ENCODE assay signal across 16 cellular contexts in genomic region chr4:25223770-25224375, GRCh38. TPM values are rescaled to one million over a fixed set of nuclear protein-coding genes. Genes with fewer than 3 reads are reported as not detected.
DNase-seq lines count a peak whose midpoint lies in the region; ATAC-seq, FAIRE-seq and TF ChIP-seq lines count a peak whose summit lies in the region.
"Had no signal": no experiment of that assay in that cellular context is flagged by ENCODE, and none has a peak within 500 bp of the region (broad histone marks: within the 10 kb centered on the region; RNA-seq: fewer than 3 reads in every experiment).

No MANE protein-coding gene starts in this region.

- CTCF ChIA-PET in HEK293 (lab: Yijun Ruan, JAX), result no interaction called here
- CTCF ChIA-PET in activated CD8-positive, alpha-beta T cell treated with anti-CD3 and anti-CD28 coated beads for 36 hours (lab: Charles Lee), result no interaction called here

- H3K27me3 Mint-ChIP-seq in activated CD8-positive, alpha-beta T cell treated with anti-CD3 and anti-CD28 coated beads for 36 hours, result no peaks in the 10 kb centered on the region
- H3K27me3 Mint-ChIP-seq: activated naive CD8-positive, alpha-beta T cell treated with anti-CD3 and anti-CD28 coated beads, Interleukin-2, amount 10 ng/mL, durations not matched to agents 7 days and 5 days; IgD-negative memory B cell; stimulated activated naive B cell treated with anti-CD40 and anti-IgM and Interleukin-4, amounts not matched to agents 10 μg/mL and 1 μg/mL and 100 μg/mL, for 72 hours had no signal

- no peak overlapping the region for H3K27ac Mint-ChIP-seq in activated CD8-positive, alpha-beta T cell treated with anti-CD3 and anti-CD28 coated beads for 36 hours
- H3K27ac Mint-ChIP-seq: activated naive CD8-positive, alpha-beta T cell treated with anti-CD3 and anti-CD28 coated beads, Interleukin-2, amount 10 ng/mL, durations not matched to agents 7 days and 5 days; stimulated activated naive B cell treated with anti-CD40 and anti-IgM and Interleukin-4, amounts not matched to agents 10 μg/mL and 1 μg/mL and 100 μg/mL, for 72 hours had no signal

- DNase-seq in DMS 273 (lab: John Stamatoyannopoulos, UW; ENCODE audit: unreplicated experiment) (peak; percentile 48), DMS 273 treated with DMSO at 0.1 percent for 48 hours (lab: John Stamatoyannopoulos, UW) (no peak), iPS DF 6.9 (ENCODE audit: low read depth, low spot score) (peak; percentile 64), RCC 7860 (ENCODE audit: low spot score) (no peak), G401 (ENCODE audit: low spot score) (no peak)
- DNase-seq in activated CD8-positive, alpha-beta T cell treated with anti-CD3 and anti-CD28 coated beads for 36 hours, result peak; percentile 17
- DNase-seq: activated naive CD8-positive, alpha-beta T cell treated with anti-CD3 and anti-CD28 coated beads, Interleukin-2, amount 10 ng/mL, durations not matched to agents 7 days and 5 days; GDM1; spleen; stimulated activated naive B cell treated with anti-CD40 and anti-IgM and Interleukin-4, amounts not matched to agents 10 μg/mL and 1 μg/mL and 100 μg/mL, for 72 hours had no signal

- H3K36me3 Mint-ChIP-seq in activated CD8-positive, alpha-beta T cell treated with anti-CD3 and anti-CD28 coated beads for 36 hours (ENCODE audit: low read depth), result peaks cover 39% of the 10 kb centered on the region

- H3K27ac ChIP-seq in HEK293 (ENCODE audit: extremely low read depth, low read depth, low read length) (no peak overlapping the region), iPS DF 6.9 (ENCODE audit: low read length) (no peak overlapping the region)
- H3K27ac ChIP-seq: 22Rv1, spleen had no signal

- in situ Hi-C loops in G401 (cut with HindIII; ENCODE audit: low sequenced_read_pairs), result no loop called here

- TF ChIP-seq CTCF in HEK293 (tag by site-specific recombination; IDR thresholded peaks at IDR 0.05), result no peak
- no peak for TF ChIP-seq CTCF in activated CD8-positive, alpha-beta T cell treated with anti-CD3 and anti-CD28 coated beads for 36 hours (IDR thresholded peaks at IDR 0.05)

- no peaks in the 10 kb centered on the region for H3K9me3 ChIP-seq in HEK293 (ENCODE audit: control insufficient read depth, insufficient read depth, low read depth, low read length)
- H3K9me3 ChIP-seq in iPS DF 6.9 (ENCODE audit: control insufficient read depth, insufficient read depth, low read length), result peaks cover 1% of the 10 kb centered on the region

- no peak overlapping the region for H3K4me3 Mint-ChIP-seq in activated CD8-positive, alpha-beta T cell treated with anti-CD3 and anti-CD28 coated beads for 36 hours
- H3K4me3 Mint-ChIP-seq: activated naive CD8-positive, alpha-beta T cell treated with anti-CD3 and anti-CD28 coated beads, Interleukin-2, amount 10 ng/mL, durations not matched to agents 7 days and 5 days; stimulated activated naive B cell treated with anti-CD40 and anti-IgM and Interleukin-4, amounts not matched to agents 10 μg/mL and 1 μg/mL and 100 μg/mL, for 72 hours had no signal

- no peak for FAIRE-seq in RCC 7860 (lab: Jason Lieb, UNC)

- H3K4me1 ChIP-seq in HEK293 (ENCODE audit: control insufficient read depth, insufficient read depth, low read length), result no peaks in the 10 kb centered on the region
- H3K4me1 ChIP-seq in iPS DF 6.9 (ENCODE audit: control insufficient read depth, insufficient read depth, low read length), result no peaks in the 10 kb centered on the region
- H3K4me1 ChIP-seq: spleen had no signal

- intact Hi-C loops in activated CD8-positive, alpha-beta T cell treated with anti-CD3 and anti-CD28 coated beads for 36 hours (cut with micrococcal nuclease), result no loop called here

- peaks cover 52% of the 10 kb centered on the region for H3K9me3 Mint-ChIP-seq in activated CD8-positive, alpha-beta T cell treated with anti-CD3 and anti-CD28 coated beads for 36 hours

- no peak overlapping the region for H3K4me3 ChIP-seq in HEK293 (ENCODE audit: low read depth, low read length)
- H3K4me3 ChIP-seq in iPS DF 6.9 (ENCODE audit: low read length), result no peak overlapping the region
- H3K4me3 ChIP-seq: mucosa of descending colon, spleen had no signal

- no peak for ATAC-seq in activated CD8-positive, alpha-beta T cell treated with anti-CD3 and anti-CD28 coated beads for 36 hours
- ATAC-seq in GM19395 (IDR thresholded peaks at IDR 0.05; ENCODE audit: unreplicated experiment), result no peak
- ATAC-seq: esophagus mucosa; mucosa of descending colon; stimulated activated naive B cell treated with anti-CD40 and anti-IgM and Interleukin-4, amounts not matched to agents 10 μg/mL and 1 μg/mL and 100 μg/mL, for 72 hours had no signal

- H3K4me1 Mint-ChIP-seq in activated CD8-positive, alpha-beta T cell treated with anti-CD3 and anti-CD28 coated beads for 36 hours (ENCODE audit: low read depth), result no peaks in the 10 kb centered on the region
- H3K4me1 Mint-ChIP-seq: IgD-negative memory B cell; stimulated activated naive B cell treated with anti-CD40 and anti-IgM and Interleukin-4, amounts not matched to agents 10 μg/mL and 1 μg/mL and 100 μg/mL, for 72 hours had no signal

- no peaks in the 10 kb centered on the region for H3K36me3 ChIP-seq in HEK293 (ENCODE audit: control insufficient read depth in 2 of 2, insufficient read depth in 1 of 2, low read length in 2 of 2)
- no peaks in the 10 kb centered on the region for H3K36me3 ChIP-seq in iPS DF 6.9 (ENCODE audit: control insufficient read depth, insufficient read depth, low read length)

- POLR2A ChIA-PET in HEK293 (lab: Yijun Ruan, JAX), result interaction anchor here (2.2 kb wide), 1 partner anchor 10 kb away, joined by 12 read pairs; the partner anchor contains the start of gene PI4K2B
- POLR2A ChIA-PET in activated CD8-positive, alpha-beta T cell treated with anti-CD3 and anti-CD28 coated beads for 36 hours (lab: Charles Lee), result interaction anchor here (2.7 kb wide), 1 partner anchor 10 kb away, joined by 11 read pairs; the partner anchor contains the start of gene PI4K2B

- no peaks in the 10 kb centered on the region for H3K27me3 ChIP-seq in iPS DF 6.9 (ENCODE audit: control insufficient read depth, insufficient read depth, low read length)
- H3K27me3 ChIP-seq: spleen had no signal

- WGBS in iPS DF 6.9 (ENCODE audit: insufficient coverage, insufficient read length), result no CpG with 5 or more reads among the region's 9 CpGs

TF ChIP-seq in HEK293, 187 proteins besides CTCF, POLR2A, EP300 and RAD21 (continues in another document):
- TF ChIP-seq ZNF544 (tag by site-specific recombination; IDR thresholded peaks at IDR 0.05) (0 out of 2 replicates have a peak, but pooled peaks have one; percentile 56), ZNF184 (tag by site-specific recombination; IDR thresholded peaks at IDR 0.05) (peak; percentile 71; the same call in 1 of the 2 replicates), SCRT1 (tag by site-specific recombination; IDR thresholded peaks at IDR 0.05; ENCODE audit: borderline replicate concordance) (0 out of 2 replicates have a peak, but pooled peaks have one; percentile 30), ZNF157 (tag by site-specific recombination; IDR thresholded peaks at IDR 0.05) (no peak), ZNF280C (tag by site-specific recombination; IDR thresholded peaks at IDR 0.05) (no peak), TRIM28 (IDR thresholded peaks at IDR 0.05; ENCODE audit: borderline replicate concordance, low read length) (peak; percentile 99; the same call in 1 of the 2 replicates), MZF1 (tag by site-specific recombination; IDR thresholded peaks at IDR 0.05; ENCODE audit: borderline replicate concordance) (no peak), ZNF449 (tag by site-specific recombination; IDR thresholded peaks at IDR 0.05) (no peak), ZNF133 (tag by site-specific recombination; IDR thresholded peaks at IDR 0.05) (0 out of 2 replicates have a peak, but pooled peaks have one; percentile 33), GLI2 (tag by site-specific recombination; IDR thresholded peaks at IDR 0.05; ENCODE audit: borderline replicate concordance, low read depth) (no peak), ZIC2 (tag by site-specific recombination; IDR thresholded peaks at IDR 0.05) (no peak), ZNF514 (tag by site-specific recombination; IDR thresholded peaks at IDR 0.05) (no peak), ZNF777 (tag by site-specific recombination; IDR thresholded peaks at IDR 0.05; ENCODE audit: borderline replicate concordance) (no peak), ZNF404 (tag by site-specific recombination; IDR thresholded peaks at IDR 0.05) (no peak), ZNF747 (tag by site-specific recombination; IDR thresholded peaks at IDR 0.05) (no peak), SETDB1 (IDR thresholded peaks at IDR 0.05; ENCODE audit: insufficient read length, low read length) (peak; percentile 99), ZNF324 (tag by site-specific recombination; IDR thresholded peaks at IDR 0.05) (0 out of 2 replicates have a peak, but pooled peaks have one; percentile 36)

RNA-seq across cellular contexts. Expression of gene PI4K2B, which starts 10.0 kb away (rescaled TPM):
- total RNA-seq in activated CD8-positive, alpha-beta T cell treated with anti-CD3 and anti-CD28 coated beads for 36 hours, result 10 to 100 TPM; 38.6 TPM
- 44.1 and 57.7 TPM in 2 replicates for total RNA-seq in G401 (2014; rRNA removed; shearing (Covaris generic))

Comparison
In these comparisons a context has a peak if more than half of its experiments do, and no peak if none do; other contexts are left out.
1. DNase-seq: peak in DMS 273 (single experiment), activated CD8-positive, alpha-beta T cell treated with anti-CD3 and anti-CD28 coated beads for 36 hours (single experiment) and iPS DF 6.9 (single experiment); none in DMS 273 treated with DMSO at 0.1 percent for 48 hours (single experiment), RCC 7860 (single experiment) and G401 (single experiment).